Comparison of ENCODE assay signal across 21 cellular contexts in genomic region chr2:42180300-42180699, GRCh38. TPM values are rescaled to one million over a fixed set of nuclear protein-coding genes. Genes with fewer than 3 reads are reported as not detected.
A peak's percentile ranks its signal among the peaks of the same experiment; 100 is the strongest.
DNase-seq lines count a peak whose midpoint lies in the region; ATAC-seq and TF ChIP-seq lines count a peak whose summit lies in the region.
"Had no signal": no experiment of that assay in that cellular context is flagged by ENCODE, and none has a peak within 500 bp of the region (broad histone marks: within the 10 kb centered on the region; RNA-seq: fewer than 3 reads in every experiment).

No MANE protein-coding gene starts in this region.

- DNase-seq in activated naive CD4-positive, alpha-beta T cell treated with anti-CD3 and anti-CD28 coated beads, Interleukin-2, amount 10 ng/mL, durations not matched to agents 7 days and 5 days, result no peak
- no peak for DNase-seq in activated naive CD4-positive, alpha-beta T cell (lab: John Stamatoyannopoulos, UW)
- DNase-seq in T-helper 17 cell (no peak), left lobe of liver (ENCODE audit: low spot score) (no peak), thoracic aorta (ENCODE audit: low spot score) (no peak), NCI-H2227 treated with DMSO at 0.1 percent for 48 hours (lab: John Stamatoyannopoulos, UW) (no peak), cerebellar nuclear complex (lab: John Stamatoyannopoulos, UW) (no peak), cardiac septum (ENCODE audit: low spot score) (no peak)
- DNase-seq: activated CD4-positive, CD25-positive, alpha-beta regulatory T cell treated with anti-CD3 and anti-CD28 coated beads, Interleukin-2, amount 50 U/mL, for 72 hours; activated naive CD8-positive, alpha-beta T cell treated with anti-CD3 and anti-CD28 coated beads, Interleukin-2, amount 10 ng/mL, durations not matched to agents 7 days and 5 days; GM23248; heart left ventricle; left ventricle myocardium superior; MG63; NCI-H1417 treated with DMSO at 0.1 percent for 48 hours; NCI-H524 treated with DMSO at 0.1 percent for 48 hours; stimulated activated CD4-positive, alpha-beta T cell treated with anti-CD3 and anti-CD28 coated beads, Interleukin-4, amount 100 ng/mL, for 24 hours had no signal

- intact Hi-C loops in cardiac septum (cut with DNase I), result no loop called here

- peak overlapping the region; percentile 2 for H3K27ac Mint-ChIP-seq in activated naive CD4-positive, alpha-beta T cell treated with anti-CD3 and anti-CD28 coated beads, Interleukin-2, amount 10 ng/mL, durations not matched to agents 7 days and 5 days
- H3K27ac Mint-ChIP-seq in T-helper 17 cell, result peak overlapping the region; percentile 39
- H3K27ac Mint-ChIP-seq: activated naive CD8-positive, alpha-beta T cell treated with anti-CD3 and anti-CD28 coated beads, Interleukin-2, amount 10 ng/mL, durations not matched to agents 7 days and 5 days; CD14-positive monocyte had no signal

- H3K27me3 ChIP-seq in thoracic aorta (replicated peaks; ENCODE audit: insufficient read depth), result no peaks in the 10 kb centered on the region
- H3K27me3 ChIP-seq: heart left ventricle, MG63 had no signal

- H3K36me3 ChIP-seq in thoracic aorta, result no peaks in the 10 kb centered on the region
- H3K36me3 ChIP-seq: heart left ventricle, MG63 had no signal

- CTCF ChIA-PET in activated naive CD4-positive, alpha-beta T cell treated with anti-CD3 and anti-CD28 coated beads, Interleukin-2, amount 10 ng/mL, durations not matched to agents 7 days and 5 days (lab: Charles Lee), result interaction anchor here (0.8 to 1.9 kb wide), 3 partner anchors 9 to 312 kb away, joined by 3 to 4 read pairs (median 3); no protein-coding TSS in a partner anchor

- peaks cover 33 to 39% of the 10 kb centered on the region in 2 donors for H3K4me1 ChIP-seq in thoracic aorta (ENCODE audit: control insufficient read depth in 1 of 2, low read depth in 2 of 2)

- ATAC-seq in T-helper 17 cell (no peak), left lobe of liver (peak; percentile 34), thoracic aorta (ENCODE audit: insufficient number of reproducible peaks, low FRiP score, low read depth) (no peak)
- ATAC-seq: heart left ventricle, left ventricle myocardium superior had no signal

- peak overlapping the region in 1 of 2 donors; percentile 45 for H3K27ac ChIP-seq in thoracic aorta
- H3K27ac ChIP-seq: GM23248, heart left ventricle had no signal

- no peak for TF ChIP-seq CTCF in thoracic aorta (IDR thresholded peaks at IDR 0.05)

- peak overlapping the region; percentile 41 for H3K4me3 ChIP-seq in thoracic aorta
- H3K4me3 ChIP-seq: GM23248, heart left ventricle, MG63, smooth muscle cell had no signal

- H3K4me3 Mint-ChIP-seq in activated naive CD4-positive, alpha-beta T cell treated with anti-CD3 and anti-CD28 coated beads, Interleukin-2, amount 10 ng/mL, durations not matched to agents 7 days and 5 days, result no peak overlapping the region
- peak overlapping the region; percentile 41 for H3K4me3 Mint-ChIP-seq in T-helper 17 cell
- H3K4me3 Mint-ChIP-seq: activated naive CD8-positive, alpha-beta T cell treated with anti-CD3 and anti-CD28 coated beads, Interleukin-2, amount 10 ng/mL, durations not matched to agents 7 days and 5 days; brain; CD14-positive monocyte had no signal

- H3K9me3 ChIP-seq in T-helper 17 cell (ENCODE audit: control insufficient read depth, low read length, poor library complexity, severe bottlenecking), result no peaks in the 10 kb centered on the region
- no peaks in the 10 kb centered on the region for H3K9me3 ChIP-seq in thoracic aorta
- H3K9me3 ChIP-seq: heart left ventricle, MG63 had no signal

- no peaks in the 10 kb centered on the region for H3K9me3 Mint-ChIP-seq in activated naive CD4-positive, alpha-beta T cell treated with anti-CD3 and anti-CD28 coated beads, Interleukin-2, amount 10 ng/mL, durations not matched to agents 7 days and 5 days
- H3K9me3 Mint-ChIP-seq: activated naive CD8-positive, alpha-beta T cell treated with anti-CD3 and anti-CD28 coated beads, Interleukin-2, amount 10 ng/mL, durations not matched to agents 7 days and 5 days; IgD-negative memory B cell had no signal

- H3K36me3 Mint-ChIP-seq in activated naive CD4-positive, alpha-beta T cell treated with anti-CD3 and anti-CD28 coated beads, Interleukin-2, amount 10 ng/mL, durations not matched to agents 7 days and 5 days, result peaks cover 52% of the 10 kb centered on the region
- H3K36me3 Mint-ChIP-seq in T-helper 17 cell (ENCODE audit: low read depth), result peaks cover 13% of the 10 kb centered on the region

- H3K4me1 Mint-ChIP-seq in activated naive CD4-positive, alpha-beta T cell treated with anti-CD3 and anti-CD28 coated beads, Interleukin-2, amount 10 ng/mL, durations not matched to agents 7 days and 5 days, result peaks cover 64% of the 10 kb centered on the region
- H3K4me1 Mint-ChIP-seq in T-helper 17 cell, result peaks cover 69% of the 10 kb centered on the region

- no peaks in the 10 kb centered on the region for H3K27me3 Mint-ChIP-seq in activated naive CD4-positive, alpha-beta T cell treated with anti-CD3 and anti-CD28 coated beads, Interleukin-2, amount 10 ng/mL, durations not matched to agents 7 days and 5 days
- H3K27me3 Mint-ChIP-seq in T-helper 17 cell, result no peaks in the 10 kb centered on the region
- H3K27me3 Mint-ChIP-seq: activated naive CD8-positive, alpha-beta T cell treated with anti-CD3 and anti-CD28 coated beads, Interleukin-2, amount 10 ng/mL, durations not matched to agents 7 days and 5 days; brain; IgD-negative memory B cell had no signal

RNA-seq across cellular contexts. Expression of gene EML4, which starts 11.1 kb away (rescaled TPM):
- 100 to 1,000 TPM; 292 to 348 TPM for total RNA-seq in T-helper 17 cell
- total RNA-seq in left lobe of liver, result 30.4 TPM
- total RNA-seq in thoracic aorta, result 10 to 100 TPM; 32.8 to 59.9 TPM
- total RNA-seq in cardiac septum, result 7.9 TPM
